13 cellular contexts compared by ENCODE assay signal in the genomic region with DNA sequence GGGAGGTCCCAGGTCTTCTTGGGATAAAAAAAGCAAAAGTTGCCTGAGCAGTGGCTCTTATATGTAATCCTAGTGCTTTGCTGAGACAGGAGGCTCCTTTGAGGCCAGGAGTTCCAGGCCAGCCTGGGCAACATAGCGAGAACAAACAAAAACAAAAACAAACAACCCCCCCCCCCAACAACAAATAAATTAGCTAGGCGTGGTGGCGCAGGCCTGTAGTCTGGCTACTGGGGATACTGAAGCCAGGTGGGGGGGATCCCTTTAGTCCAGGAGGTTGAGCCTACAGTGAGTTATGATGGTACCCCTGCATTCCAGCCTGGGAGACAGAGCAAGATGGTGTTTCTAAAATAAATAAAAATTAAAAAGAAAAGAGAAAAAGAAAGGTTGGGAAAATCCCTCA. TPM values are rescaled to one million over a fixed set of nuclear protein-coding genes. Genes with fewer than 3 reads are reported as not detected.
DNase-seq lines count a peak whose midpoint lies in the region; ATAC-seq and TF ChIP-seq lines count a peak whose summit lies in the region.
"Had no signal": no experiment of that assay in that cellular context is flagged by ENCODE, and none has a peak within 500 bp of the region (broad histone marks: within the 10 kb centered on the region; RNA-seq: fewer than 3 reads in every experiment).

No MANE protein-coding gene starts in this region.

- H2AK5ac ChIP-seq in H9 (ENCODE audit: insufficient read length, low read length): no peak overlapping the region

- H3K4me3 ChIP-seq in ACC112 (ENCODE audit: low read depth, low read length) (peak overlapping the region; percentile 74), coronary artery (peak overlapping the region; percentile 87)

- no peak overlapping the region for H2BK15ac ChIP-seq in H9 (ENCODE audit: low read depth, low read length)

- no peak overlapping the region for H2BK20ac ChIP-seq in H9 (ENCODE audit: low read depth, low read length, poor library complexity, severe bottlenecking)

- H3K9me3 Mint-ChIP-seq in H9: no peaks in the 10 kb centered on the region; a peak in 1 of 5 replicates
- no peaks in the 10 kb centered on the region for H3K9me3 Mint-ChIP-seq in natural killer cell treated with Interleukin-12 subunit alpha and Interleukin-12 subunit beta and Interleukin-15 and Interleukin-18, amount 100 ng/mL, for 72 hours
- H3K9me3 Mint-ChIP-seq: CD4-positive, alpha-beta T cell had no signal

- H4K20me1 ChIP-seq in H9 (ENCODE audit: control insufficient read depth, insufficient read depth, insufficient read length): no peaks in the 10 kb centered on the region

- H3K14ac ChIP-seq in H9 (ENCODE audit: insufficient read depth, low read length): no peak overlapping the region

- no peaks in the 10 kb centered on the region for H3K9me3 ChIP-seq in H9 (ENCODE audit: control insufficient read depth, low read depth, low read length)
- H3K9me3 ChIP-seq: gastrocnemius medialis, tibial artery had no signal

- WGBS in H9 (ENCODE audit: extremely low coverage, insufficient read length, low lambda C conversion rate): no CpG with 5 or more reads among the region's 3 CpGs

- H3K36me3 ChIP-seq in ACC112 (ENCODE audit: insufficient read depth, low read length): no peaks in the 10 kb centered on the region
- H3K36me3 ChIP-seq: gastrocnemius medialis, tibial artery had no signal

- H3K79me2 ChIP-seq in ACC112 (ENCODE audit: control insufficient read depth, insufficient read depth, low read length, unreplicated experiment) (no peaks in the 10 kb centered on the region), H9 (ENCODE audit: insufficient read depth, low read length) (no peaks in the 10 kb centered on the region)

- H4K5ac ChIP-seq in H9 (ENCODE audit: insufficient read length, low read depth, low read length): no peak overlapping the region

- no peak overlapping the region for H4K8ac ChIP-seq in H9 (replicated peaks; ENCODE audit: insufficient read length, low read depth, low read length)

- no peak for ATAC-seq in natural killer cell treated with Interleukin-12 subunit alpha and Interleukin-12 subunit beta and Interleukin-15 and Interleukin-18, amount 100 ng/mL, for 72 hours
- no peak for ATAC-seq in GM21447 (IDR thresholded peaks at IDR 0.05; ENCODE audit: unreplicated experiment)
- ATAC-seq: HCT116 had no signal

- no peak overlapping the region for H2AFZ ChIP-seq in ACC112 (ENCODE audit: low read length, unreplicated experiment)
- H2AFZ ChIP-seq in H9 (ENCODE audit: low read length): no peak overlapping the region

- H3K56ac ChIP-seq in H9 (ENCODE audit: insufficient read length, low read depth, low read length): no peak overlapping the region

- H3K27me3 Mint-ChIP-seq in H9 (ENCODE audit: low read depth): peaks cover 28% of the 10 kb centered on the region
- H3K27me3 Mint-ChIP-seq in natural killer cell treated with Interleukin-12 subunit alpha and Interleukin-12 subunit beta and Interleukin-15 and Interleukin-18, amount 100 ng/mL, for 72 hours: peaks cover 28 to 32% of the 10 kb centered on the region in 2 donors

- H2BK12ac ChIP-seq in H9 (ENCODE audit: insufficient read length, low read depth, low read length): no peak overlapping the region

- no peak overlapping the region for H3K27ac ChIP-seq in ACC112 (ENCODE audit: low read depth, low read length)
- H3K27ac ChIP-seq in H9 (ENCODE audit: insufficient read length, low read depth, low read length): no peak overlapping the region
- no peak overlapping the region for H3K27ac ChIP-seq in coronary artery
- H3K27ac ChIP-seq: gastrocnemius medialis, tibial artery, WERI-Rb-1 had no signal

- H3K23me2 ChIP-seq in H9 (ENCODE audit: insufficient read length, low read depth, low read length, poor library complexity, severe bottlenecking): peaks cover 19% of the 10 kb centered on the region

- no peak overlapping the region for H3K9ac ChIP-seq in H9 (ENCODE audit: extremely low read depth, insufficient read length, low read length)

- no peak overlapping the region for H3T11ph ChIP-seq in H9 (ENCODE audit: low read length)

- peaks cover 7 to 22% (median 9%) of the 10 kb centered on the region in 3 experiments for H3K36me3 Mint-ChIP-seq in H9 (ENCODE audit: insufficient read depth in 1 of 3, low read depth in 3 of 3)
- H3K36me3 Mint-ChIP-seq in natural killer cell treated with Interleukin-12 subunit alpha and Interleukin-12 subunit beta and Interleukin-15 and Interleukin-18, amount 100 ng/mL, for 72 hours: no peaks in the 10 kb centered on the region

- H3K27me3 ChIP-seq in ACC112 (ENCODE audit: insufficient read depth, low read length) (peaks cover 16% of the 10 kb centered on the region), H9 (ENCODE audit: insufficient read depth, low read length) (no peaks in the 10 kb centered on the region)

- H3K79me1 ChIP-seq in H9 (ENCODE audit: insufficient read depth, low read depth, low read length, poor library complexity, severe bottlenecking): no peaks in the 10 kb centered on the region

- peak overlapping the region in 1 of 2 experiments; percentile 82; a peak in 3 of 5 replicates for H3K4me3 Mint-ChIP-seq in H9
- peak overlapping the region; percentile 41 for H3K4me3 Mint-ChIP-seq in natural killer cell treated with Interleukin-12 subunit alpha and Interleukin-12 subunit beta and Interleukin-15 and Interleukin-18, amount 100 ng/mL, for 72 hours

- H3K4me1 ChIP-seq in ACC112 (ENCODE audit: control insufficient read depth, insufficient read depth, low read length, unreplicated experiment): no peaks in the 10 kb centered on the region
- H3K4me1 ChIP-seq in H9 (ENCODE audit: insufficient read depth, low read length): no peaks in the 10 kb centered on the region; the same call in 1 of the 2 replicates

- H3K18ac ChIP-seq in H9 (ENCODE audit: insufficient read length, low read depth, low read length): no peak overlapping the region

- DNase-seq in H9 (no peak), coronary artery (ENCODE audit: low spot score) (no peak), cortex of kidney (lab: John Stamatoyannopoulos, UW) (no peak), GM20000 (ENCODE audit: low spot score) (no peak), DMS114 treated with DMSO at 0.1 percent for 48 hours (lab: John Stamatoyannopoulos, UW; ENCODE audit: unreplicated experiment) (no peak)
- no peak for DNase-seq in natural killer cell treated with Interleukin-12 subunit alpha and Interleukin-12 subunit beta and Interleukin-15 and Interleukin-18, amount 100 ng/mL, for 72 hours (ENCODE audit: low spot score)
- DNase-seq: CD4-positive, alpha-beta T cell; gastrocnemius medialis; tibial artery; WERI-Rb-1 had no signal

- H3K23ac ChIP-seq in H9 (ENCODE audit: insufficient read length, low read depth, low read length): no peak overlapping the region

- H2BK5ac ChIP-seq in H9 (ENCODE audit: insufficient read length, low read length): no peak overlapping the region

- peaks cover 26 to 36% of the 10 kb centered on the region in 2 experiments for H3K4me1 Mint-ChIP-seq in H9
- peaks cover 14 to 19% of the 10 kb centered on the region in 2 donors for H3K4me1 Mint-ChIP-seq in natural killer cell treated with Interleukin-12 subunit alpha and Interleukin-12 subunit beta and Interleukin-15 and Interleukin-18, amount 100 ng/mL, for 72 hours (ENCODE audit: low read depth in 2 of 2)

- H2BK120ac ChIP-seq in H9 (ENCODE audit: low read depth, low read length, poor library complexity, severe bottlenecking): no peak overlapping the region

- H3K27ac Mint-ChIP-seq in H9: no peak overlapping the region
- no peak overlapping the region for H3K27ac Mint-ChIP-seq in natural killer cell treated with Interleukin-12 subunit alpha and Interleukin-12 subunit beta and Interleukin-15 and Interleukin-18, amount 100 ng/mL, for 72 hours
- H3K27ac Mint-ChIP-seq: CD4-positive, alpha-beta T cell had no signal

- TF ChIP-seq CTCF in H9 (conservative IDR thresholded peaks at IDR 0.05) (no peak), coronary artery (IDR thresholded peaks at IDR 0.05) (no peak), GM20000 (IDR thresholded peaks at IDR 0.05; ENCODE audit: extremely low read depth, missing control alignments) (no peak)

- peak overlapping the region; percentile 71 for H3K4me2 ChIP-seq in H9 (ENCODE audit: insufficient read depth, insufficient read length, low read length)

- H3K4ac ChIP-seq in H9 (ENCODE audit: low read depth, low read length): no peak overlapping the region

- H4K91ac ChIP-seq in H9 (ENCODE audit: insufficient read length, low read depth, low read length): no peak overlapping the region

RNA-seq across cellular contexts. Expression of a gene that starts 5.4 kb away (rescaled TPM):
- total RNA-seq in H9 (2021): 14.2 and 14.4 TPM in 2 replicates
- 1 to 10 TPM; 4.1 TPM for total RNA-seq in natural killer cell treated with Interleukin-12 subunit alpha and Interleukin-12 subunit beta and Interleukin-15 and Interleukin-18, amount 100 ng/mL, for 72 hours
